Comparison of ENCODE assay signal across 15 cellular contexts in genomic region chr6:41965429-41966213, GRCh38. TPM values are rescaled to one million over a fixed set of nuclear protein-coding genes. Genes with fewer than 3 reads are reported as not detected.
DNase-seq lines count a peak whose midpoint lies in the region; ATAC-seq, FAIRE-seq and TF ChIP-seq lines count a peak whose summit lies in the region.
"Had no signal": no experiment of that assay in that cellular context is flagged by ENCODE, and none has a peak within 500 bp of the region (broad histone marks: within the 10 kb centered on the region; RNA-seq: fewer than 3 reads in every experiment).

No MANE protein-coding gene starts in this region.

- H3K36me3 ChIP-seq in H7 (replicated peaks; ENCODE audit: control insufficient read depth, insufficient read depth, low read length): no peaks in the 10 kb centered on the region

- no peak for TF ChIP-seq POLR2A in A549 (IDR thresholded peaks at IDR 0.05; ENCODE audit: low read length)

- peaks cover 90% of the 10 kb centered on the region for H3K4me1 ChIP-seq in A549

- peak overlapping the region; percentile 95 to 97 for H3K27ac ChIP-seq in A549

- TF ChIP-seq CTCF in A549 (IDR thresholded peaks at IDR 0.05): no peak

- WGBS in A549 (ENCODE audit: missing lambda C conversion rate): 58% methylated on average over 10 of the region's 11 CpGs

- DNase-seq in A549 (ENCODE audit: low read depth in 1 of 2, low spot score in 1 of 2) (no peak), H7 (peak; percentile 84), left lobe of liver (ENCODE audit: low spot score) (peak; percentile 28), SKM-1 treated with dmso at 0.1 percent for 144 hours (lab: John Stamatoyannopoulos, UW; ENCODE audit: unreplicated experiment) (no peak), inferior parietal cortex (ENCODE audit: extremely low spot score) (no peak)
- DNase-seq in activated naive CD8-positive, alpha-beta T cell treated with anti-CD3 and anti-CD28 coated beads, Interleukin-2, amount 50 U/mL, for 24 hours: no peak
- no peak for DNase-seq in activated CD4-positive, CD25-positive, alpha-beta regulatory T cell treated with anti-CD3 and anti-CD28 coated beads, Interleukin-2, amount 50 U/mL, for 72 hours
- DNase-seq: activated CD4-positive, CD25-positive, alpha-beta regulatory T cell; activated naive CD4-positive, alpha-beta T cell treated with anti-CD3 and anti-CD28 coated beads, Interleukin-2, amount 10 ng/mL, durations not matched to agents 7 days and 5 days; KG1; mucosa of descending colon; NCI-H187 treated with DMSO at 0.1 percent for 48 hours; stimulated activated CD4-positive, alpha-beta T cell treated with anti-CD3 and anti-CD28 coated beads, Interleukin-4, amount 100 ng/mL, for 24 hours had no signal

- CTCF ChIA-PET in A549 (lab: Yijun Ruan, JAX): interaction anchor here (0.7 to 2.5 kb wide), 5 partner anchors 10 to 148 kb away, joined by 3 to 9 read pairs (median 3); no protein-coding TSS in a partner anchor

- peak overlapping the region; percentile 80 for H3K27ac Mint-ChIP-seq in activated naive CD8-positive, alpha-beta T cell treated with anti-CD3 and anti-CD28 coated beads, Interleukin-2, amount 50 U/mL, for 24 hours
- H3K27ac Mint-ChIP-seq: activated naive CD4-positive, alpha-beta T cell treated with anti-CD3 and anti-CD28 coated beads, Interleukin-2, amount 10 ng/mL, durations not matched to agents 7 days and 5 days had no signal

- H3K4me2 ChIP-seq in A549: peak overlapping the region; percentile 80

- H3K27me3 ChIP-seq in H7 (ENCODE audit: control insufficient read depth, insufficient read depth, low read length): no peaks in the 10 kb centered on the region

- H3K4me3 Mint-ChIP-seq in activated naive CD8-positive, alpha-beta T cell treated with anti-CD3 and anti-CD28 coated beads, Interleukin-2, amount 50 U/mL, for 24 hours: no peak overlapping the region
- H3K4me3 Mint-ChIP-seq: activated naive CD4-positive, alpha-beta T cell treated with anti-CD3 and anti-CD28 coated beads, Interleukin-2, amount 10 ng/mL, durations not matched to agents 7 days and 5 days had no signal

- H3K9me3 Mint-ChIP-seq in activated naive CD8-positive, alpha-beta T cell treated with anti-CD3 and anti-CD28 coated beads, Interleukin-2, amount 50 U/mL, for 24 hours: peaks cover 3% of the 10 kb centered on the region

- ATAC-seq in A549: no peak
- ATAC-seq in activated naive CD8-positive, alpha-beta T cell treated with anti-CD3 and anti-CD28 coated beads, Interleukin-2, amount 50 U/mL, for 24 hours: no peak
- peak; percentile 61 for ATAC-seq in left lobe of liver
- ATAC-seq in HG02588 (IDR thresholded peaks at IDR 0.05; ENCODE audit: unreplicated experiment): no peak
- ATAC-seq: mucosa of descending colon had no signal

- POLR2A ChIA-PET in A549 (lab: Yijun Ruan, JAX): interaction anchor here (1.1 kb wide), 1 partner anchor 178 kb away, joined by 3 read pairs; the partner anchor contains the start of gene TOMM6

- no peak overlapping the region for H3K4me3 ChIP-seq in A549
- no peak overlapping the region for H3K4me3 ChIP-seq in H7 (ENCODE audit: insufficient read depth, low read depth, low read length)
- H3K4me3 ChIP-seq: mucosa of descending colon had no signal

- no peak for TF ChIP-seq EP300 in A549 (IDR thresholded peaks at IDR 0.05)

- no peaks in the 10 kb centered on the region for H3K27me3 Mint-ChIP-seq in activated naive CD8-positive, alpha-beta T cell treated with anti-CD3 and anti-CD28 coated beads, Interleukin-2, amount 50 U/mL, for 24 hours
- H3K27me3 Mint-ChIP-seq: activated naive CD4-positive, alpha-beta T cell treated with anti-CD3 and anti-CD28 coated beads, Interleukin-2, amount 10 ng/mL, durations not matched to agents 7 days and 5 days had no signal

- H3K9me3 ChIP-seq in A549: no peaks in the 10 kb centered on the region
- H3K9me3 ChIP-seq: mucosa of descending colon had no signal

- TF ChIP-seq RAD21 in A549 (conservative IDR thresholded peaks at IDR 0.05 in 1 of 2, IDR thresholded peaks at IDR 0.05 in 1 of 2): no peak

- peaks cover 7% of the 10 kb centered on the region for H3K36me3 Mint-ChIP-seq in activated naive CD8-positive, alpha-beta T cell treated with anti-CD3 and anti-CD28 coated beads, Interleukin-2, amount 50 U/mL, for 24 hours (ENCODE audit: low read depth)

- H3K4me1 Mint-ChIP-seq in activated naive CD8-positive, alpha-beta T cell treated with anti-CD3 and anti-CD28 coated beads, Interleukin-2, amount 50 U/mL, for 24 hours: peaks cover 95% of the 10 kb centered on the region

- FAIRE-seq in A549 (lab: Jason Lieb, UNC): no peak
- FAIRE-seq: G401.6 had no signal

TF ChIP-seq in A549, 52 proteins besides CTCF, POLR2A, EP300 and RAD21:
- TF ChIP-seq GATA3 (IDR thresholded peaks at IDR 0.05; ENCODE audit: borderline replicate concordance): no peak
- TF ChIP-seq NFE2L2 (conservative IDR thresholded peaks at IDR 0.05; ENCODE audit: low read length): no peak
- TF ChIP-seq, protein P1, sequence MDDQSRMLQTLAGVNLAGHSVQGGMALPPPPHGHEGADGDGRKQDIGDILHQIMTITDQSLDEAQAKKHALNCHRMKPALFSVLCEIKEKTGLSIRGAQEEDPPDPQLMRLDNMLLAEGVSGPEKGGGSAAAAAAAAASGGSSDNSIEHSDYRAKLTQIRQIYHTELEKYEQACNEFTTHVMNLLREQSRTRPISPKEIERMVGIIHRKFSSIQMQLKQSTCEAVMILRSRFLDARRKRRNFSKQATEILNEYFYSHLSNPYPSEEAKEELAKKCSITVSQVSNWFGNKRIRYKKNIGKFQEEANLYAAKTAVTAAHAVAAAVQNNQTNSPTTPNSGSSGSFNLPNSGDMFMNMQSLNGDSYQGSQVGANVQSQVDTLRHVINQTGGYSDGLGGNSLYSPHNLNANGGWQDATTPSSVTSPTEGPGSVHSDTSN (IDR thresholded peaks at IDR 0.05): no peak
- TF ChIP-seq, protein P2, sequence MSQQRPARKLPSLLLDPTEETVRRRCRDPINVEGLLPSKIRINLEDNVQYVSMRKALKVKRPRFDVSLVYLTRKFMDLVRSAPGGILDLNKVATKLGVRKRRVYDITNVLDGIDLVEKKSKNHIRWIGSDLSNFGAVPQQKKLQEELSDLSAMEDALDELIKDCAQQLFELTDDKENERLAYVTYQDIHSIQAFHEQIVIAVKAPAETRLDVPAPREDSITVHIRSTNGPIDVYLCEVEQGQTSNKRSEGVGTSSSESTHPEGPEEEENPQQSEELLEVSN (IDR thresholded peaks at IDR 0.05; ENCODE audit: borderline replicate concordance, low read depth): no peak
- no peak for TF ChIP-seq TFCP2L1 (CRISPR knock-in tag; IDR thresholded peaks at IDR 0.05)
- TF ChIP-seq FOSL2 (IDR thresholded peaks at IDR 0.05): no peak
- TF ChIP-seq FOSL2 (CRISPR knock-in tag; IDR thresholded peaks at IDR 0.05): no peak
- no peak for TF ChIP-seq CHD4 (IDR thresholded peaks at IDR 0.05; ENCODE audit: borderline replicate concordance)
- no peak for TF ChIP-seq BHLHE40 (IDR thresholded peaks at IDR 0.05; ENCODE audit: low read depth, low read length)

RNA-seq across cellular contexts. Expression of gene CCND3, which starts 24.0 kb away (rescaled TPM):
- polyA plus RNA-seq in A549 (2011; rRNA removed): 112 TPM in 2 replicates
- polyA plus RNA-seq in A549 (2012; cell fraction: cytosol; rRNA removed): 233 and 294 TPM in 2 replicates
- 237 and 312 TPM in 2 replicates for polyA plus RNA-seq in A549 (2012; cell fraction: nucleus; rRNA removed)
- 213 to 228 TPM (median 215 TPM) in 3 replicates for polyA plus RNA-seq in A549 (2017; fragmentation: RNase III; extraction: RNeasy Plus Mini Kit Qiagen cat#74134 plus additional on column Dnase treatment)
- 107 and 161 TPM in 2 replicates for polyA minus RNA-seq in A549 (2011; rRNA and poly(A)+ RNA removed)
- 27.7 and 36.4 TPM in 2 replicates for total RNA-seq in H7 (2014; rRNA removed; shearing (Covaris generic))
- total RNA-seq in left lobe of liver: 14.7 TPM

RNA-seq across cellular contexts. Expression of gene BYSL, which starts 44.3 kb away (rescaled TPM):
- 28.8 and 38.7 TPM in 2 replicates for polyA plus RNA-seq in A549 (2011; rRNA removed)
- polyA plus RNA-seq in A549 (2012; cell fraction: cytosol; rRNA removed): 51.6 and 57.2 TPM in 2 replicates
- polyA plus RNA-seq in A549 (2012; cell fraction: nucleus; rRNA removed): 60.1 and 67.8 TPM in 2 replicates
- 60.9 to 66.9 TPM (median 61.8 TPM) in 3 replicates for polyA plus RNA-seq in A549 (2017; fragmentation: RNase III; extraction: RNeasy Plus Mini Kit Qiagen cat#74134 plus additional on column Dnase treatment)
- polyA minus RNA-seq in A549 (2011; rRNA and poly(A)+ RNA removed): 40.0 and 41.5 TPM in 2 replicates
- 34.6 and 43.2 TPM in 2 replicates for total RNA-seq in H7 (2014; rRNA removed; shearing (Covaris generic))
- 5.3 TPM for total RNA-seq in left lobe of liver

RNA-seq across cellular contexts. Expression of gene MED20, which starts 44.7 kb away (rescaled TPM):
- polyA plus RNA-seq in A549 (2011; rRNA removed) (29.3 and 32.9 TPM in 2 replicates), A549 (2017; fragmentation: RNase III; extraction: RNeasy Plus Mini Kit Qiagen cat#74134 plus additional on column Dnase treatment) (18.4 to 21.0 TPM (median 19.0 TPM) in 3 replicates)
- polyA plus RNA-seq in A549 (2012; cell fraction: cytosol; rRNA removed): 17.7 and 19.1 TPM in 2 replicates
- polyA plus RNA-seq in A549 (2012; cell fraction: nucleus; rRNA removed): 15.8 and 17.8 TPM in 2 replicates
- polyA minus RNA-seq in A549 (2011; rRNA and poly(A)+ RNA removed): 34.0 and 36.5 TPM in 2 replicates
- total RNA-seq in H7 (2014; rRNA removed; shearing (Covaris generic)): 42.2 and 52.5 TPM in 2 replicates
- 9.4 TPM for total RNA-seq in left lobe of liver

Comparison
In these comparisons a context has a peak if more than half of its experiments do, and no peak if none do; other contexts are left out.
1. DNase-seq: peak in H7 (single experiment) and left lobe of liver (single experiment); none in A549 (0 of 2), activated naive CD8-positive, alpha-beta T cell treated with anti-CD3 and anti-CD28 coated beads, Interleukin-2, amount 50 U/mL, for 24 hours (single experiment), SKM-1 treated with dmso at 0.1 percent for 144 hours (single experiment), inferior parietal cortex (single experiment) and activated CD4-positive, CD25-positive, alpha-beta regulatory T cell treated with anti-CD3 and anti-CD28 coated beads, Interleukin-2, amount 50 U/mL, for 72 hours (single experiment).